1 cellular context compared by ENCODE assay signal in the genomic region with DNA sequence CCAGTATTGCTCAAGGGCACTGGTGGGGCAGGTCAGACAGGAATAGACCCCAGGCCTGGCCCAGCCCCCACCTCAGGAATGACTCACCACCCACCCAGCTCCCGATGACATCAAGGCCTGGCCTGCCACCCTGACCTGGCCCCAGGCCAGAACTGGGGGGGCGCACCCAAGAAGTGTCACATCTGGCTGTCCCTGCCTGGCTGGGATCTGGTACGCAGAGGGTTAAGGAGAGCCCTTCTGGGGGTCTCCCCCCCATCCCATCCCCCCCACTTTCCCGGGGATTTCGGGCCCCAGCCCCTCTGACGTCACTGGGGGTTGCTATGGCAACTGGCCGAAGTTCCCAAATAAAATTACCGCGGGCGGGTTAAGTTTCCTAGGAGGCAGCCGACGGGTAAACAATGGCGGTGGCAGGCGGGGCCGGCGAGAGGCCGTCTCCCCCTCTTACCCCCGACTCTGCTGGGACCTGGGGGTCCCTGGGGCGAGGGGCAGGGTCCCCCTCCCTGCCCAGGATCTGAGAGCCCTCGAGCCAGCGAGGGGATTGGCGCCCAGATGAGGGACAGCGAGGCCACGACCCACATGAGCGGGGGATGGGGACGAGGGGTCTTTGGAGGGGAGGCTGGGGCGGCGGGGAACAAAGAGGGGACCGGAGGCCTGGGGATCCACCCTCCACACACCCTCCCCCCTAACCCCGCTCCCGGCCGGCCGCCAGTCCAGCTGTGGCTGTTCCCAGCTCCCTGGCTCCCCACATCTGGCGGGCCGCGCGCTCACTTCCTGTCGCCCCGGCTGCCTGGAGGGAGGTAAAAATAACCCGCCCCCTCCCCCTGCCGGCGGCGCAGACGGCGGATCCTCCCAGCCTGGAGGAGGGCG.
TF ChIP-seq lines count a peak whose summit lies in the region.

No MANE protein-coding gene starts in this region.

TF ChIP-seq in K562, 482 proteins besides CTCF, POLR2A, EP300 and RAD21 (continued from another document and continues in another):
- TF ChIP-seq, protein P1, sequence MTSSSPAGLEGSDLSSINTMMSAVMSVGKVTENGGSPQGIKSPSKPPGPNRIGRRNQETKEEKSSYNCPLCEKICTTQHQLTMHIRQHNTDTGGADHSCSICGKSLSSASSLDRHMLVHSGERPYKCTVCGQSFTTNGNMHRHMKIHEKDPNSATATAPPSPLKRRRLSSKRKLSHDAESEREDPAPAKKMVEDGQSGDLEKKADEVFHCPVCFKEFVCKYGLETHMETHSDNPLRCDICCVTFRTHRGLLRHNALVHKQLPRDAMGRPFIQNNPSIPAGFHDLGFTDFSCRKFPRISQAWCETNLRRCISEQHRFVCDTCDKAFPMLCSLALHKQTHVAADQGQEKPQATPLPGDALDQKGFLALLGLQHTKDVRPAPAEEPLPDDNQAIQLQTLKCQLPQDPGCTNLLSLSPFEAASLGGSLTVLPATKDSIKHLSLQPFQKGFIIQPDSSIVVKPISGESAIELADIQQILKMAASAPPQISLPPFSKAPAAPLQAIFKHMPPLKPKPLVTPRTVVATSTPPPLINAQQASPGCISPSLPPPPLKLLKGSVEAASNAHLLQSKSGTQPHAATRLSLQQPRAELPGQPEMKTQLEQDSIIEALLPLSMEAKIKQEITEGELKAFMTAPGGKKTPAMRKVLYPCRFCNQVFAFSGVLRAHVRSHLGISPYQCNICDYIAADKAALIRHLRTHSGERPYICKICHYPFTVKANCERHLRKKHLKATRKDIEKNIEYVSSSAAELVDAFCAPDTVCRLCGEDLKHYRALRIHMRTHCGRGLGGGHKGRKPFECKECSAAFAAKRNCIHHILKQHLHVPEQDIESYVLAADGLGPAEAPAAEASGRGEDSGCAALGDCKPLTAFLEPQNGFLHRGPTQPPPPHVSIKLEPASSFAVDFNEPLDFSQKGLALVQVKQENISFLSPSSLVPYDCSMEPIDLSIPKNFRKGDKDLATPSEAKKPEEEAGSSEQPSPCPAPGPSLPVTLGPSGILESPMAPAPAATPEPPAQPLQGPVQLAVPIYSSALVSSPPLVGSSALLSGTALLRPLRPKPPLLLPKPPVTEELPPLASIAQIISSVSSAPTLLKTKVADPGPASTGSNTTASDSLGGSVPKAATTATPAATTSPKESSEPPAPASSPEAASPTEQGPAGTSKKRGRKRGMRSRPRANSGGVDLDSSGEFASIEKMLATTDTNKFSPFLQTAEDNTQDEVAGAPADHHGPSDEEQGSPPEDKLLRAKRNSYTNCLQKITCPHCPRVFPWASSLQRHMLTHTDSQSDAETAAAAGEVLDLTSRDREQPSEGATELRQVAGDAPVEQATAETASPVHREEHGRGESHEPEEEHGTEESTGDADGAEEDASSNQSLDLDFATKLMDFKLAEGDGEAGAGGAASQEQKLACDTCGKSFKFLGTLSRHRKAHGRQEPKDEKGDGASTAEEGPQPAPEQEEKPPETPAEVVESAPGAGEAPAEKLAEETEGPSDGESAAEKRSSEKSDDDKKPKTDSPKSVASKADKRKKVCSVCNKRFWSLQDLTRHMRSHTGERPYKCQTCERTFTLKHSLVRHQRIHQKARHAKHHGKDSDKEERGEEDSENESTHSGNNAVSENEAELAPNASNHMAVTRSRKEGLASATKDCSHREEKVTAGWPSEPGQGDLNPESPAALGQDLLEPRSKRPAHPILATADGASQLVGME (CRISPR knock-in tag; IDR thresholded peaks at IDR 0.05): no peak
- TF ChIP-seq KLF1 (tag; IDR thresholded peaks at IDR 0.05) (no peak), PHB (CRISPR knock-in tag; IDR thresholded peaks at IDR 0.05) (no peak; the same call in 1 of the 2 replicates), ERF (CRISPR knock-in tag; IDR thresholded peaks at IDR 0.05) (no peak), HINFP (tag; conservative IDR thresholded peaks at IDR 0.05; ENCODE audit: low read depth) (no peak), SRSF1 (IDR thresholded peaks at IDR 0.05; ENCODE audit: low read depth, low read length) (no peak), GATAD2A (IDR thresholded peaks at IDR 0.05) (no peak; the same call in 1 of the 2 replicates), FOSL1 (tag; conservative IDR thresholded peaks at IDR 0.05) (peak; percentile 100), AFF4 (CRISPR knock-in tag; IDR thresholded peaks at IDR 0.05) (peak; percentile 46; the same call in 1 of the 2 replicates), DMBX1 (CRISPR knock-in tag; IDR thresholded peaks at IDR 0.05; ENCODE audit: borderline replicate concordance) (0 out of 2 replicates have a peak, but pooled peaks have one; percentile 14), ZNF224 (CRISPR knock-in tag; IDR thresholded peaks at IDR 0.05) (no peak), FOXK1 (CRISPR knock-in tag; IDR thresholded peaks at IDR 0.05; ENCODE audit: borderline replicate concordance) (no peak), PHTF2 (CRISPR knock-in tag; IDR thresholded peaks at IDR 0.05) (no peak), ZNF146 (CRISPR knock-in tag; IDR thresholded peaks at IDR 0.05; ENCODE audit: unreplicated experiment) (no peak)
- TF ChIP-seq, protein P2, sequence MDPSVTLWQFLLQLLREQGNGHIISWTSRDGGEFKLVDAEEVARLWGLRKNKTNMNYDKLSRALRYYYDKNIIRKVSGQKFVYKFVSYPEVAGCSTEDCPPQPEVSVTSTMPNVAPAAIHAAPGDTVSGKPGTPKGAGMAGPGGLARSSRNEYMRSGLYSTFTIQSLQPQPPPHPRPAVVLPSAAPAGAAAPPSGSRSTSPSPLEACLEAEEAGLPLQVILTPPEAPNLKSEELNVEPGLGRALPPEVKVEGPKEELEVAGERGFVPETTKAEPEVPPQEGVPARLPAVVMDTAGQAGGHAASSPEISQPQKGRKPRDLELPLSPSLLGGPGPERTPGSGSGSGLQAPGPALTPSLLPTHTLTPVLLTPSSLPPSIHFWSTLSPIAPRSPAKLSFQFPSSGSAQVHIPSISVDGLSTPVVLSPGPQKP (CRISPR knock-in tag; IDR thresholded peaks at IDR 0.05): no peak
- TF ChIP-seq, protein P3, sequence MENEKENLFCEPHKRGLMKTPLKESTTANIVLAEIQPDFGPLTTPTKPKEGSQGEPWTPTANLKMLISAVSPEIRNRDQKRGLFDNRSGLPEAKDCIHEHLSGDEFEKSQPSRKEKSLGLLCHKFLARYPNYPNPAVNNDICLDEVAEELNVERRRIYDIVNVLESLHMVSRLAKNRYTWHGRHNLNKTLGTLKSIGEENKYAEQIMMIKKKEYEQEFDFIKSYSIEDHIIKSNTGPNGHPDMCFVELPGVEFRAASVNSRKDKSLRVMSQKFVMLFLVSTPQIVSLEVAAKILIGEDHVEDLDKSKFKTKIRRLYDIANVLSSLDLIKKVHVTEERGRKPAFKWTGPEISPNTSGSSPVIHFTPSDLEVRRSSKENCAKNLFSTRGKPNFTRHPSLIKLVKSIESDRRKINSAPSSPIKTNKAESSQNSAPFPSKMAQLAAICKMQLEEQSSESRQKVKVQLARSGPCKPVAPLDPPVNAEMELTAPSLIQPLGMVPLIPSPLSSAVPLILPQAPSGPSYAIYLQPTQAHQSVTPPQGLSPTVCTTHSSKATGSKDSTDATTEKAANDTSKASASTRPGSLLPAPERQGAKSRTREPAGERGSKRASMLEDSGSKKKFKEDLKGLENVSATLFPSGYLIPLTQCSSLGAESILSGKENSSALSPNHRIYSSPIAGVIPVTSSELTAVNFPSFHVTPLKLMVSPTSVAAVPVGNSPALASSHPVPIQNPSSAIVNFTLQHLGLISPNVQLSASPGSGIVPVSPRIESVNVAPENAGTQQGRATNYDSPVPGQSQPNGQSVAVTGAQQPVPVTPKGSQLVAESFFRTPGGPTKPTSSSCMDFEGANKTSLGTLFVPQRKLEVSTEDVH (IDR thresholded peaks at IDR 0.05; ENCODE audit: low read depth, partially characterized antibody): peak; percentile 84
- TF ChIP-seq, protein P4, sequence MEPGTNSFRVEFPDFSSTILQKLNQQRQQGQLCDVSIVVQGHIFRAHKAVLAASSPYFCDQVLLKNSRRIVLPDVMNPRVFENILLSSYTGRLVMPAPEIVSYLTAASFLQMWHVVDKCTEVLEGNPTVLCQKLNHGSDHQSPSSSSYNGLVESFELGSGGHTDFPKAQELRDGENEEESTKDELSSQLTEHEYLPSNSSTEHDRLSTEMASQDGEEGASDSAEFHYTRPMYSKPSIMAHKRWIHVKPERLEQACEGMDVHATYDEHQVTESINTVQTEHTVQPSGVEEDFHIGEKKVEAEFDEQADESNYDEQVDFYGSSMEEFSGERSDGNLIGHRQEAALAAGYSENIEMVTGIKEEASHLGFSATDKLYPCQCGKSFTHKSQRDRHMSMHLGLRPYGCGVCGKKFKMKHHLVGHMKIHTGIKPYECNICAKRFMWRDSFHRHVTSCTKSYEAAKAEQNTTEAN (CRISPR knock-in tag; IDR thresholded peaks at IDR 0.05): no peak
- TF ChIP-seq, protein P5, sequence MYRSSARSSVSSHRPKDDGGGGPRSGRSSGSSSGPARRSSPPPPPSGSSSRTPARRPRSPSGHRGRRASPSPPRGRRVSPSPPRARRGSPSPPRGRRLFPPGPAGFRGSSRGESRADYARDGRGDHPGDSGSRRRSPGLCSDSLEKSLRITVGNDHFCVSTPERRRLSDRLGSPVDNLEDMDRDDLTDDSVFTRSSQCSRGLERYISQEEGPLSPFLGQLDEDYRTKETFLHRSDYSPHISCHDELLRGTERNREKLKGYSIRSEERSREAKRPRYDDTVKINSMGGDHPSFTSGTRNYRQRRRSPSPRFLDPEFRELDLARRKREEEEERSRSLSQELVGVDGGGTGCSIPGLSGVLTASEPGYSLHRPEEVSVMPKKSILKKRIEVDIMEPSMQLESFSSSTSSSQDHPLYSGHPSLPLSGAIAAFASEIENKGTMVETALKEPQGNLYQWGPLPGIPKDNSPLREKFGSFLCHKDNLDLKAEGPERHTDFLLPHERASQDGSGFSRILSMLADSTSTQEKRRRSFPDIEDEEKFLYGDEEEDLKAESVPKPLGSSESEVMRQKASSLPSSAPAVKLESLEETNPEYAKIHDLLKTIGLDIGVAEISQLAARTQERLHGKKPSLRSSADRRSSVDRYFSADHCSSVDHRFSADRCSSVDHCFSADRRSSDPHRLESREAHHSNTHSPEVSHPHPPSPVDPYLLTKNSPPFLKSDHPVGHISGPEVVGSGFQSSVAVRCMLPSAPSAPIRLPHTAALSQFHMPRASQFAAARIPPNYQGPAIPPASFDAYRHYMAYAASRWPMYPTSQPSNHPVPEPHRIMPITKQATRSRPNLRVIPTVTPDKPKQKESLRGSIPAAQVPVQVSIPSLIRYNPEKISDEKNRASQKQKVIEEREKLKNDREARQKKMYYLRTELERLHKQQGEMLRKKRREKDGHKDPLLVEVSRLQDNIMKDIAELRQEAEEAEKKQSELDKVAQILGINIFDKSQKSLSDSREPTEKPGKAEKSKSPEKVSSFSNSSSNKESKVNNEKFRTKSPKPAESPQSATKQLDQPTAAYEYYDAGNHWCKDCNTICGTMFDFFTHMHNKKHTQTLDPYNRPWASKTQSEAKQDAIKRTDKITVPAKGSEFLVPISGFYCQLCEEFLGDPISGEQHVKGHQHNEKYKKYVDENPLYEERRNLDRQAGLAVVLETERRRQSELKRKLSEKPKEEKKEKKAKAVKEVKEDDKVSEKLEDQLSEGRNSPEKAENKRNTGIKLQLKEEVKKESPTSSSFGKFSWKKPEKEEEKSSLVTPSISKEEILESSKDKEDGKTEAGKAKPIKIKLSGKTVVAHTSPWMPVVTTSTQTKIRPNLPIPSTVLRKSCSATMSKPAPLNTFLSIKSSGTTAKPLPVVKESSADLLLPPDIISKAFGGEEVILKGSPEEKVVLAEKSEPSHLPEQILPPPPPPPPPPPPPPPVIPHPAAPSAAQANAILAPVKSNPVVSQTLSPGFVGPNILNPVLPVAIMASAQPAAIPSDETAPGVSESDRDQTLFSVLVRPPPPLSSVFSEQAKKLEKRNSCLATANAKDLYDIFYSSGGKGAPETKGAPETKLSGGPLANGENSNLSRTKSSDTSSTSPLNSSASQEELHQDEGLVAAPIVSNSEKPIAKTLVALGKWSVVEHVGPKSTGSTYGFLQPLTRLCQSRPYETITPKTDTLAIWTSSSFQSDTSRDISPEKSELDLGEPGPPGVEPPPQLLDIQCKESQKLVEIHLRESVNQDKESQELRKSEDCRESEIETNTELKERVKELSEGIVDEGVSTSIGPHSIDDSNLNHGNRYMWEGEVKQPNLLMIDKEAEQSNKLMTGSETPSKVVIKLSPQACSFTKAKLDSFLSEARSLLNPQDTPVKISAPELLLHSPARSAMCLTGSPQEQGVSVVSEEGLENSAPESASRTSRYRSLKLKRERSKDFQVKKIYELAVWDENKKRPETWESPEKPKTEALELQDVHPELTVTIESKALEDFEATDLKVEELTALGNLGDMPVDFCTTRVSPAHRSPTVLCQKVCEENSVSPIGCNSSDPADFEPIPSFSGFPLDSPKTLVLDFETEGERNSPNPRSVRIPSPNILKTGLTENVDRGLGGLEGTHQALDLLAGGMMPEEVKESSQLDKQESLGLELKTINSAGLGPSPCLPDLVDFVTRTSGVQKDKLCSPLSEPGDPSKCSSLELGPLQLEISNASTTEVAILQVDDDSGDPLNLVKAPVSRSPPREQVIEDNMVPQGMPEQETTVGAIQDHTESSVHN (IDR thresholded peaks at IDR 0.05; ENCODE audit: borderline replicate concordance in 1 of 2, low read depth in 1 of 2): peak in 1 of 2 experiments; percentile 78; a peak in 2 of 4 replicates
